Comparison of ENCODE assay signal across 20 cellular contexts in genomic region chr2:236086403-236086970, GRCh38.
DNase-seq lines count a peak whose midpoint lies in the region; ATAC-seq lines count a peak whose summit lies in the region.
"Had no signal": no experiment of that assay in that cellular context is flagged by ENCODE, and none has a peak within 500 bp of the region (broad histone marks: within the 10 kb centered on the region; RNA-seq: fewer than 3 reads in every experiment).

No MANE protein-coding gene starts in this region.

- 10 to 15% methylated on average over 4 to 5 of the region's 6 CpGs for WGBS in ectodermal cell, 2 experiments
- WGBS in mesodermal cell (ENCODE audit: insufficient coverage in 2 of 2), 2 experiments, result 39 to 41% methylated on average over 3 of the region's 6 CpGs

- H3K36me3 ChIP-seq in HUES48 (ENCODE audit: control insufficient read depth, insufficient read depth, low read length), result no peaks in the 10 kb centered on the region
- no peaks in the 10 kb centered on the region for H3K36me3 ChIP-seq in ectodermal cell (ENCODE audit: control insufficient read depth, insufficient read depth, low read length)
- H3K36me3 ChIP-seq in mesodermal cell (ENCODE audit: control insufficient read depth, insufficient read depth, low read length), result no peaks in the 10 kb centered on the region
- H3K36me3 ChIP-seq: SJCRH30 had no signal

- peak overlapping the region; percentile 35; the same call in 1 of the 2 replicates for H3K4me3 ChIP-seq in HUES48 (ENCODE audit: low read depth, low read length)
- H3K4me3 ChIP-seq in ectodermal cell (ENCODE audit: insufficient read depth, low read depth, low read length), result no peak overlapping the region
- no peak overlapping the region for H3K4me3 ChIP-seq in mesodermal cell (ENCODE audit: extremely low read depth, insufficient read depth, low read length, poor library complexity, severe bottlenecking)
- H3K4me3 ChIP-seq: SJCRH30 had no signal

- H3K27ac ChIP-seq in HUES48 (ENCODE audit: low read depth, low read length), result peak overlapping the region; percentile 88
- H3K27ac ChIP-seq in ectodermal cell (ENCODE audit: insufficient read depth, low read depth, low read length, poor library complexity, severe bottlenecking), result peak overlapping the region; percentile 3
- peak overlapping the region; percentile 66 for H3K27ac ChIP-seq in mesodermal cell (ENCODE audit: low read depth, low read length, severe bottlenecking)
- H3K27ac ChIP-seq: SJCRH30 had no signal

- H3K9me3 ChIP-seq in HUES48 (ENCODE audit: control insufficient read depth, insufficient read depth, low read length), result no peaks in the 10 kb centered on the region
- no peaks in the 10 kb centered on the region for H3K9me3 ChIP-seq in ectodermal cell (ENCODE audit: control insufficient read depth, low read length)
- no peaks in the 10 kb centered on the region for H3K9me3 ChIP-seq in mesodermal cell (ENCODE audit: control insufficient read depth, low read length)
- H3K9me3 ChIP-seq: SJCRH30 had no signal

- H3K27me3 ChIP-seq in HUES48 (ENCODE audit: control insufficient read depth, insufficient read depth, low read length) (peaks cover 10% of the 10 kb centered on the region; the same call in 1 of the 2 replicates), ectodermal cell (ENCODE audit: control insufficient read depth, insufficient read depth, low read length, poor library complexity, severe bottlenecking) (no peaks in the 10 kb centered on the region)
- H3K27me3 ChIP-seq: SJCRH30 had no signal

- DNase-seq in posterior cingulate gyrus (no peak), RKO (ENCODE audit: low spot score) (no peak), NCI-H345 treated with DMSO at 0.1 percent for 48 hours (lab: John Stamatoyannopoulos, UW; ENCODE audit: unreplicated experiment) (no peak)
- no peak for DNase-seq in stimulated activated naive CD8-positive, alpha-beta T cell treated with anti-CD3 and anti-CD28 coated beads, Interleukin-15, Interleukin-2, amounts not matched to agents 100 U/mL and 50 U/mL, for 24 hours
- DNase-seq: CD4-positive, CD25-positive, alpha-beta regulatory T cell; EL; GF-D8; GOT3; Karpas-422; MV-4-11; NCI-H1105 treated with DMSO at 0.1 percent for 48 hours; NCI-H2029 treated with DMSO at 0.1 percent for 48 hours; NCI-H345; NCI-H524 treated with DMSO at 0.1 percent for 48 hours; NCI-H82; SJCRH30 had no signal

- H3K4me1 ChIP-seq in HUES48 (ENCODE audit: control insufficient read depth, insufficient read depth, low read length) (peaks cover 50% of the 10 kb centered on the region), ectodermal cell (ENCODE audit: control insufficient read depth, insufficient read depth, low read length) (peaks cover 24% of the 10 kb centered on the region), mesodermal cell (ENCODE audit: control insufficient read depth, insufficient read depth, low read length, poor library complexity, severe bottlenecking) (peaks cover 33% of the 10 kb centered on the region)

- no peak overlapping the region for H3K9ac ChIP-seq in HUES48 (ENCODE audit: low read depth, low read length)

- no peak for ATAC-seq in stimulated activated naive CD8-positive, alpha-beta T cell treated with anti-CD3 and anti-CD28 coated beads, Interleukin-15, Interleukin-2, amounts not matched to agents 100 U/mL and 50 U/mL, for 24 hours
- ATAC-seq: Panc1 had no signal

- intact Hi-C loops in posterior cingulate gyrus (cut with DNase I), result no loop called here

Comparison
In these comparisons a context has a peak if more than half of its experiments do, and no peak if none do; other contexts are left out.
1. H3K27ac ChIP-seq: peak in every context shown above with its lines; median percentile 88 in HUES48; 66 in mesodermal cell; 3 in ectodermal cell.